Comparison of ENCODE assay signal across 8 cellular contexts in genomic region chr7:155860840-155861479, GRCh38. TPM values are rescaled to one million over a fixed set of nuclear protein-coding genes. Genes with fewer than 3 reads are reported as not detected.
A peak's percentile ranks its signal among the peaks of the same experiment; 100 is the strongest.
DNase-seq lines count a peak whose midpoint lies in the region; TF ChIP-seq lines count a peak whose summit lies in the region.

No MANE protein-coding gene starts in this region.

- no peaks in the 10 kb centered on the region for H3K36me3 Mint-ChIP-seq in osteocyte (ENCODE audit: unreplicated experiment)

- H3K27me3 Mint-ChIP-seq in osteocyte (ENCODE audit: unreplicated experiment) = peaks cover 4% of the 10 kb centered on the region

- no peaks in the 10 kb centered on the region for H3K9me3 Mint-ChIP-seq in osteocyte (ENCODE audit: unreplicated experiment)

- H3K4me3 Mint-ChIP-seq in osteocyte (ENCODE audit: unreplicated experiment) = no peak overlapping the region

- peaks cover 11% of the 10 kb centered on the region for H3K4me1 Mint-ChIP-seq in osteocyte (ENCODE audit: unreplicated experiment)

- DNase-seq in EL (peak; percentile 2), NCI-H226 (peak; percentile 65), ecto neural progenitor cell (ENCODE audit: low spot score) (peak; percentile 37), osteocyte (ENCODE audit: extremely low spot score, unreplicated experiment) (peak; percentile 83), occipital lobe (lab: John Stamatoyannopoulos, UW) (no peak), DMS53 treated with DMSO at 0.1 percent for 48 hours (lab: John Stamatoyannopoulos, UW; ENCODE audit: unreplicated experiment) (no peak), putamen (ENCODE audit: low spot score) (no peak), T-helper 1 cell (no peak)

- H3K27ac Mint-ChIP-seq in osteocyte (ENCODE audit: unreplicated experiment) = no peak overlapping the region

- TF ChIP-seq CTCF in osteocyte (IDR thresholded peaks at IDR 0.05) = no peak

RNA-seq across cellular contexts. Expression of gene SHH, which starts 48.7 kb away (rescaled TPM):
- total RNA-seq in osteocyte (0.08 and 0.11 TPM in 2 replicates), occipital lobe (0.62 TPM)

Comparison
In these comparisons a context has a peak if more than half of its experiments do, and no peak if none do; other contexts are left out.
1. DNase-seq: peak in EL (single experiment), NCI-H226 (single experiment), ecto neural progenitor cell (single experiment) and osteocyte (single experiment); none in occipital lobe (single experiment), DMS53 treated with DMSO at 0.1 percent for 48 hours (single experiment), putamen (single experiment) and T-helper 1 cell (0 of 5).